Comparison of ENCODE assay signal across 11 cellular contexts in genomic region chr2:27442981-27443323, GRCh38. TPM values are rescaled to one million over a fixed set of nuclear protein-coding genes. Genes with fewer than 3 reads are reported as not detected.
DNase-seq lines count a peak whose midpoint lies in the region; ATAC-seq and TF ChIP-seq lines count a peak whose summit lies in the region.
"Had no signal": no experiment of that assay in that cellular context is flagged by ENCODE, and none has a peak within 500 bp of the region (broad histone marks: within the 10 kb centered on the region; RNA-seq: fewer than 3 reads in every experiment).

No MANE protein-coding gene starts in this region.

- DNase-seq in activated T-cell treated with anti-CD3 and anti-CD28 coated beads, Interleukin-2, amount 50 U/mL, for 4 hours, result no peak
- no peak for DNase-seq in activated T-cell treated with anti-CD3 and anti-CD28 coated beads, Interleukin-2, amount 50 U/mL, for 1 hour
- peak; percentile 8 for DNase-seq in choroid plexus epithelial cell (ENCODE audit: low read depth)
- DNase-seq in lung (ENCODE audit: low spot score), result no peak
- DNase-seq in thoracic aorta (ENCODE audit: low spot score), result no peak
- DNase-seq in HEK293T (ENCODE audit: extremely low spot score), result no peak
- DNase-seq in stimulated activated CD4-positive, alpha-beta T cell treated with anti-CD3 and anti-CD28 coated beads, Interleukin-2, amount 100 ng/mL, for 48 hours, result no peak
- DNase-seq: AML-193 had no signal

- no peaks in the 10 kb centered on the region for H3K9me3 Mint-ChIP-seq in activated T-cell treated with anti-CD3 and anti-CD28 coated beads, Interleukin-2, amount 50 U/mL, for 4 hours
- H3K9me3 Mint-ChIP-seq: neural crest cell had no signal

- no peaks in the 10 kb centered on the region for H3K27me3 ChIP-seq in lung (ENCODE audit: control insufficient read depth, insufficient read depth)
- H3K27me3 ChIP-seq in thoracic aorta (replicated peaks; ENCODE audit: insufficient read depth), result no peaks in the 10 kb centered on the region

- H3K4me3 ChIP-seq in choroid plexus epithelial cell (ENCODE audit: low read depth, low read length), result no peak overlapping the region
- H3K4me3 ChIP-seq in lung, result no peak overlapping the region
- no peak overlapping the region for H3K4me3 ChIP-seq in thoracic aorta

- no peak for TF ChIP-seq CTCF in choroid plexus epithelial cell (conservative IDR thresholded peaks at IDR 0.05; ENCODE audit: low read depth, low read length)
- no peak for TF ChIP-seq CTCF in lung (IDR thresholded peaks at IDR 0.05; ENCODE audit: control extremely low read depth, extremely low read depth)
- TF ChIP-seq CTCF in thoracic aorta (IDR thresholded peaks at IDR 0.05), result no peak

- H3K27ac ChIP-seq in lung (ENCODE audit: low read depth in 1 of 2, low read length in 1 of 2), result peak overlapping the region in 1 of 2 donors; percentile 78
- H3K27ac ChIP-seq in thoracic aorta, result peak overlapping the region; percentile 3 to 65

- no peaks in the 10 kb centered on the region for H3K9me3 ChIP-seq in lung (ENCODE audit: control insufficient read depth in 2 of 2, insufficient read depth in 1 of 2, low read length in 1 of 2)
- no peaks in the 10 kb centered on the region for H3K9me3 ChIP-seq in thoracic aorta

- H3K4me1 ChIP-seq in lung (ENCODE audit: control insufficient read depth in 2 of 2, insufficient read depth in 2 of 2, low read length in 2 of 2) (no peaks in the 10 kb centered on the region), thoracic aorta (ENCODE audit: control insufficient read depth in 1 of 2, low read depth in 2 of 2) (peaks cover 0 to 13% of the 10 kb centered on the region in 2 donors)

- no peak overlapping the region for H3K4me3 Mint-ChIP-seq in activated T-cell treated with anti-CD3 and anti-CD28 coated beads, Interleukin-2, amount 50 U/mL, for 4 hours
- H3K4me3 Mint-ChIP-seq: neural crest cell had no signal

- H3K36me3 ChIP-seq in lung (ENCODE audit: control insufficient read depth in 2 of 2, insufficient read depth in 2 of 2, low read length in 2 of 2) (peaks cover 25 to 40% of the 10 kb centered on the region in 2 donors), thoracic aorta (peaks cover 41% of the 10 kb centered on the region)

- 81 to 84% methylated on average over 5 of the region's 5 CpGs for WGBS in lung, 2 donors

- peaks cover 6% of the 10 kb centered on the region for H3K4me1 Mint-ChIP-seq in activated T-cell treated with anti-CD3 and anti-CD28 coated beads, Interleukin-2, amount 50 U/mL, for 4 hours (ENCODE audit: low read depth)
- H3K4me1 Mint-ChIP-seq: neural crest cell had no signal

- CTCF ChIA-PET in HEK293T (lab: Yijun Ruan, JAX), result no interaction called here

- POLR2A ChIA-PET in HEK293T (lab: Yijun Ruan, JAX), result no interaction called here

- H3K27me3 Mint-ChIP-seq in activated T-cell treated with anti-CD3 and anti-CD28 coated beads, Interleukin-2, amount 50 U/mL, for 4 hours (ENCODE audit: low read depth), result no peaks in the 10 kb centered on the region

- H3K36me3 Mint-ChIP-seq in activated T-cell treated with anti-CD3 and anti-CD28 coated beads, Interleukin-2, amount 50 U/mL, for 4 hours (ENCODE audit: insufficient read depth), result peaks cover 37% of the 10 kb centered on the region

- peak; percentile 19 to 27 for ATAC-seq in activated T-cell treated with anti-CD3 and anti-CD28 coated beads, Interleukin-2, amount 50 U/mL, for 4 hours
- ATAC-seq in lung (ENCODE audit: insufficient read depth, low FRiP score) (peak; percentile 4), thoracic aorta (ENCODE audit: insufficient number of reproducible peaks, low FRiP score, low read depth) (no peak), GM18873 (IDR thresholded peaks at IDR 0.05; ENCODE audit: low FRiP score, unreplicated experiment) (no peak)

TF ChIP-seq in HEK293T, 16 proteins besides CTCF, POLR2A, EP300 and RAD21:
- TF ChIP-seq L3MBTL2 (conservative IDR thresholded peaks at IDR 0.05), result no peak
- TF ChIP-seq SUZ12 (IDR thresholded peaks at IDR 0.05), result no peak
- TF ChIP-seq ELF4 (IDR thresholded peaks at IDR 0.05), result no peak
- TF ChIP-seq HDGF (IDR thresholded peaks at IDR 0.05; ENCODE audit: borderline replicate concordance), result no peak
- no peak for TF ChIP-seq TARDBP (IDR thresholded peaks at IDR 0.05)
- no peak for TF ChIP-seq FOXA1 (IDR thresholded peaks at IDR 0.05)

RNA-seq across cellular contexts. Expression of gene KRTCAP3, which starts 0.8 kb away (rescaled TPM):
- 1 to 10 TPM; 4.8 to 5.4 (median 5.2) TPM for total RNA-seq in activated T-cell treated with anti-CD3 and anti-CD28 coated beads, Interleukin-2, amount 50 U/mL, for 4 hours
- total RNA-seq in lung (10 to 100 TPM; 13.6 to 37.9 TPM), thoracic aorta (under 1 TPM in 1 of 2 donors, not detected in 1; 0.68 TPM)
- polyA plus RNA-seq in lung, result 10 to 100 TPM; 37.4 to 50.2 TPM
- total RNA-seq: M059J had no signal

RNA-seq across cellular contexts. Expression of gene NRBP1, which starts 14.5 kb away (rescaled TPM):
- 100 to 1,000 TPM in 1 of 3 donors, 10 to 100 TPM in 2; 99.0 to 103 (median 99.4) TPM for total RNA-seq in activated T-cell treated with anti-CD3 and anti-CD28 coated beads, Interleukin-2, amount 50 U/mL, for 4 hours
- total RNA-seq in lung (10 to 100 TPM; 80.3 to 93.6 TPM), thoracic aorta (10 to 100 TPM; 61.5 to 77.7 TPM)
- 10 to 100 TPM; 46.8 to 79.4 TPM for polyA plus RNA-seq in lung

RNA-seq across cellular contexts. Expression of gene PPM1G, which starts 33.6 kb away (rescaled TPM):
- total RNA-seq in activated T-cell treated with anti-CD3 and anti-CD28 coated beads, Interleukin-2, amount 50 U/mL, for 4 hours, result 100 to 1,000 TPM; 177 to 208 (median 186) TPM
- total RNA-seq in lung (10 to 100 TPM; 45.9 to 66.0 TPM), thoracic aorta (10 to 100 TPM; 50.2 to 50.4 TPM)
- polyA plus RNA-seq in lung, result 10 to 100 TPM; 57.5 to 76.2 TPM

RNA-seq across cellular contexts. Expression of gene IFT172, which starts 46.6 kb away (rescaled TPM):
- total RNA-seq in activated T-cell treated with anti-CD3 and anti-CD28 coated beads, Interleukin-2, amount 50 U/mL, for 4 hours, result 1 to 10 TPM; 5.2 to 7.5 (median 6.7) TPM
- total RNA-seq in lung, result 10 to 100 TPM; 44.7 to 52.2 TPM
- polyA plus RNA-seq in lung, result 10 to 100 TPM; 17.8 to 26.6 TPM
- total RNA-seq in thoracic aorta, result 10 to 100 TPM; 33.0 to 45.6 TPM

RNA-seq across cellular contexts. Expression of gene FNDC4, which starts 52.0 kb away (rescaled TPM):
- total RNA-seq in activated T-cell treated with anti-CD3 and anti-CD28 coated beads, Interleukin-2, amount 50 U/mL, for 4 hours, result under 1 TPM in 1 of 3 donors, not detected in 2; 0.11 TPM
- 1 to 10 TPM; 3.8 to 6.9 TPM for total RNA-seq in lung
- 1 to 10 TPM; 2.8 to 4.8 TPM for polyA plus RNA-seq in lung
- 10 to 100 TPM; 32.9 to 37.1 TPM for total RNA-seq in thoracic aorta

Comparison
In these comparisons a context has a peak if more than half of its experiments do, and no peak if none do; other contexts are left out.
1. ATAC-seq: peak in activated T-cell treated with anti-CD3 and anti-CD28 coated beads, Interleukin-2, amount 50 U/mL, for 4 hours (2 of 2) and lung (single experiment); none in thoracic aorta (single experiment) and GM18873 (single experiment).